Comparison of ENCODE assay signal across 1 cellular context in the genomic region with DNA sequence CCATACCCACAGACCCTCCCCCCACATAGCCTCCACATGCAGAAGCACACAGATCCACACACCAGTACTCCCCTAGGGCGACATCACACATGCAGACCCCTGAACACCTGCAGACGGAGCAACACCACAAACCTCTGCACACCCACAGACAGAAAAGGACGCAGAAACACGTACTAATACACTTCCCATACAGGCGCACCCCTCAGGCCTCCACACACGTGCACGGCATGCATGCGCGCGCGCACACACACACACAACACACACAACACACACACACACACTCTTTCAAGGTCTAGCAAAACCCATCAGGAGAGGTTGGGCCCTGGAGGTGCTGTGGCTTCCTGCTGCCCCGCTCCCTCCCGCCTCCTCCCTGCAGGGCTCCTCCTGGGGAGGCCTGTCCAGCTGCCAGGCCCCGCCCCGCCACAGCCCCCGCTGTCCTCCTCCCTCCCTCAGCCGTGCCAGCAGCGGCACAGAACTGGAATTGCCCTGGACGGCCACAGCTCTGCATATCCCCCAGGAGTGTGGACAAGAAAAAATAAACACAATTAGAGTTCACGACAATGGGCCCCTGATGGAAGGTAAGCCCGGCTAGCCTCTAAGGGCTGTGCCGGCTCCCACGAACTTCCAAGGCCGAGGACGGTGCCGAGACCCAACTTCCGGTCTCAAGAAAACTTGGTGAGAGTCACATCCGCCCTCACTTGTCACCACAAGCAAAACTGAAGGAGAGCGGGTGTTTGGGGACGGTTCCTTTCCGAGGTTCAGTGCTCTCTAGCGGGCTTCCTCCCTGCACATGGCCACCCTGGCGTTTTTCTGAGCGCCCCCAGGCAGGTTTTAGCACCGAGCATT.
TF ChIP-seq lines count a peak whose summit lies in the region.

No MANE protein-coding gene starts in this region.

TF ChIP-seq in K562, 482 proteins besides CTCF, POLR2A, EP300 and RAD21 (continued from another document and continues in another):
- peak; percentile 64 for TF ChIP-seq SMAD1 (IDR thresholded peaks at IDR 0.05; ENCODE audit: low read depth, low read length, partially characterized antibody)
- no peak for TF ChIP-seq SNIP1 (IDR thresholded peaks at IDR 0.05; ENCODE audit: low read depth)
- TF ChIP-seq NCOA2 (IDR thresholded peaks at IDR 0.05; ENCODE audit: partially characterized antibody in 2 of 2), result no peak
- no peak; a peak in 1 of 4 replicates for TF ChIP-seq TEAD1 (CRISPR knock-in tag; IDR thresholded peaks at IDR 0.05)
- no peak for TF ChIP-seq RCOR1 (IDR thresholded peaks at IDR 0.05; ENCODE audit: borderline replicate concordance in 1 of 2, low read depth in 2 of 2, low read length in 2 of 2)
- TF ChIP-seq GATAD2A (IDR thresholded peaks at IDR 0.05), result no peak
- no peak for TF ChIP-seq XRCC4 (IDR thresholded peaks at IDR 0.05; ENCODE audit: extremely low read depth, insufficient read depth, insufficient read length)
- no peak for TF ChIP-seq KDM1A (IDR thresholded peaks at IDR 0.05)
- TF ChIP-seq, protein P1, sequence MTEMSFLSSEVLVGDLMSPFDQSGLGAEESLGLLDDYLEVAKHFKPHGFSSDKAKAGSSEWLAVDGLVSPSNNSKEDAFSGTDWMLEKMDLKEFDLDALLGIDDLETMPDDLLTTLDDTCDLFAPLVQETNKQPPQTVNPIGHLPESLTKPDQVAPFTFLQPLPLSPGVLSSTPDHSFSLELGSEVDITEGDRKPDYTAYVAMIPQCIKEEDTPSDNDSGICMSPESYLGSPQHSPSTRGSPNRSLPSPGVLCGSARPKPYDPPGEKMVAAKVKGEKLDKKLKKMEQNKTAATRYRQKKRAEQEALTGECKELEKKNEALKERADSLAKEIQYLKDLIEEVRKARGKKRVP (CRISPR knock-in tag; IDR thresholded peaks at IDR 0.05), result no peak
- TF ChIP-seq SMC3 (conservative IDR thresholded peaks at IDR 0.05; ENCODE audit: insufficient read depth, low read depth, low read length), result no peak; the same call in 1 of the 2 replicates
- TF ChIP-seq, protein P2, sequence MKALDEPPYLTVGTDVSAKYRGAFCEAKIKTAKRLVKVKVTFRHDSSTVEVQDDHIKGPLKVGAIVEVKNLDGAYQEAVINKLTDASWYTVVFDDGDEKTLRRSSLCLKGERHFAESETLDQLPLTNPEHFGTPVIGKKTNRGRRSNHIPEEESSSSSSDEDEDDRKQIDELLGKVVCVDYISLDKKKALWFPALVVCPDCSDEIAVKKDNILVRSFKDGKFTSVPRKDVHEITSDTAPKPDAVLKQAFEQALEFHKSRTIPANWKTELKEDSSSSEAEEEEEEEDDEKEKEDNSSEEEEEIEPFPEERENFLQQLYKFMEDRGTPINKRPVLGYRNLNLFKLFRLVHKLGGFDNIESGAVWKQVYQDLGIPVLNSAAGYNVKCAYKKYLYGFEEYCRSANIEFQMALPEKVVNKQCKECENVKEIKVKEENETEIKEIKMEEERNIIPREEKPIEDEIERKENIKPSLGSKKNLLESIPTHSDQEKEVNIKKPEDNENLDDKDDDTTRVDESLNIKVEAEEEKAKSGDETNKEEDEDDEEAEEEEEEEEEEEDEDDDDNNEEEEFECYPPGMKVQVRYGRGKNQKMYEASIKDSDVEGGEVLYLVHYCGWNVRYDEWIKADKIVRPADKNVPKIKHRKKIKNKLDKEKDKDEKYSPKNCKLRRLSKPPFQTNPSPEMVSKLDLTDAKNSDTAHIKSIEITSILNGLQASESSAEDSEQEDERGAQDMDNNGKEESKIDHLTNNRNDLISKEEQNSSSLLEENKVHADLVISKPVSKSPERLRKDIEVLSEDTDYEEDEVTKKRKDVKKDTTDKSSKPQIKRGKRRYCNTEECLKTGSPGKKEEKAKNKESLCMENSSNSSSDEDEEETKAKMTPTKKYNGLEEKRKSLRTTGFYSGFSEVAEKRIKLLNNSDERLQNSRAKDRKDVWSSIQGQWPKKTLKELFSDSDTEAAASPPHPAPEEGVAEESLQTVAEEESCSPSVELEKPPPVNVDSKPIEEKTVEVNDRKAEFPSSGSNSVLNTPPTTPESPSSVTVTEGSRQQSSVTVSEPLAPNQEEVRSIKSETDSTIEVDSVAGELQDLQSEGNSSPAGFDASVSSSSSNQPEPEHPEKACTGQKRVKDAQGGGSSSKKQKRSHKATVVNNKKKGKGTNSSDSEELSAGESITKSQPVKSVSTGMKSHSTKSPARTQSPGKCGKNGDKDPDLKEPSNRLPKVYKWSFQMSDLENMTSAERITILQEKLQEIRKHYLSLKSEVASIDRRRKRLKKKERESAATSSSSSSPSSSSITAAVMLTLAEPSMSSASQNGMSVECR (CRISPR knock-in tag; IDR thresholded peaks at IDR 0.05), result peak; percentile 66
- TF ChIP-seq FOSL1 (tag; conservative IDR thresholded peaks at IDR 0.05), result 0 out of 2 replicates have a peak, but pooled peaks have one; percentile 46
- TF ChIP-seq, protein P3, sequence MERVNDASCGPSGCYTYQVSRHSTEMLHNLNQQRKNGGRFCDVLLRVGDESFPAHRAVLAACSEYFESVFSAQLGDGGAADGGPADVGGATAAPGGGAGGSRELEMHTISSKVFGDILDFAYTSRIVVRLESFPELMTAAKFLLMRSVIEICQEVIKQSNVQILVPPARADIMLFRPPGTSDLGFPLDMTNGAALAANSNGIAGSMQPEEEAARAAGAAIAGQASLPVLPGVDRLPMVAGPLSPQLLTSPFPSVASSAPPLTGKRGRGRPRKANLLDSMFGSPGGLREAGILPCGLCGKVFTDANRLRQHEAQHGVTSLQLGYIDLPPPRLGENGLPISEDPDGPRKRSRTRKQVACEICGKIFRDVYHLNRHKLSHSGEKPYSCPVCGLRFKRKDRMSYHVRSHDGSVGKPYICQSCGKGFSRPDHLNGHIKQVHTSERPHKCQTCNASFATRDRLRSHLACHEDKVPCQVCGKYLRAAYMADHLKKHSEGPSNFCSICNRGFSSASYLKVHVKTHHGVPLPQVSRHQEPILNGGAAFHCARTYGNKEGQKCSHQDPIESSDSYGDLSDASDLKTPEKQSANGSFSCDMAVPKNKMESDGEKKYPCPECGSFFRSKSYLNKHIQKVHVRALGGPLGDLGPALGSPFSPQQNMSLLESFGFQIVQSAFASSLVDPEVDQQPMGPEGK (CRISPR knock-in tag; IDR thresholded peaks at IDR 0.05; ENCODE audit: borderline replicate concordance), result 0 out of 2 replicates have a peak, but pooled peaks have one; percentile 19
- no peak for TF ChIP-seq SMAD4 (CRISPR knock-in tag; conservative IDR thresholded peaks at IDR 0.05)
- TF ChIP-seq ZNF583 (CRISPR knock-in tag; IDR thresholded peaks at IDR 0.05), result no peak
- TF ChIP-seq ZZZ3 (IDR thresholded peaks at IDR 0.05), result no peak
- no peak for TF ChIP-seq ZNF133 (CRISPR knock-in tag; IDR thresholded peaks at IDR 0.05)
- peak; percentile 40; the same call in 1 of the 2 replicates for TF ChIP-seq ZNF589 (CRISPR knock-in tag; IDR thresholded peaks at IDR 0.05; ENCODE audit: low read depth)
- TF ChIP-seq ZBTB1 (CRISPR knock-in tag; IDR thresholded peaks at IDR 0.05; ENCODE audit: borderline replicate concordance, low read depth), result no peak
- no peak for TF ChIP-seq NR3C1 (CRISPR knock-in tag; IDR thresholded peaks at IDR 0.05)
- no peak for TF ChIP-seq TRIM28 (IDR thresholded peaks at IDR 0.05)
- no peak for TF ChIP-seq TEAD2 (tag; IDR thresholded peaks at IDR 0.05)
- TF ChIP-seq NFIX (CRISPR knock-in tag; IDR thresholded peaks at IDR 0.05; ENCODE audit: low read depth), result no peak
- TF ChIP-seq, protein P4, sequence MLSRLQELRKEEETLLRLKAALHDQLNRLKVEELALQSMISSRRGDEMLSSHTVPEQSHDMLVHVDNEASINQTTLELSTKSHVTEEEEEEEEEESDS (CRISPR knock-in tag; IDR thresholded peaks at IDR 0.05), result no peak
- TF ChIP-seq, protein P5, sequence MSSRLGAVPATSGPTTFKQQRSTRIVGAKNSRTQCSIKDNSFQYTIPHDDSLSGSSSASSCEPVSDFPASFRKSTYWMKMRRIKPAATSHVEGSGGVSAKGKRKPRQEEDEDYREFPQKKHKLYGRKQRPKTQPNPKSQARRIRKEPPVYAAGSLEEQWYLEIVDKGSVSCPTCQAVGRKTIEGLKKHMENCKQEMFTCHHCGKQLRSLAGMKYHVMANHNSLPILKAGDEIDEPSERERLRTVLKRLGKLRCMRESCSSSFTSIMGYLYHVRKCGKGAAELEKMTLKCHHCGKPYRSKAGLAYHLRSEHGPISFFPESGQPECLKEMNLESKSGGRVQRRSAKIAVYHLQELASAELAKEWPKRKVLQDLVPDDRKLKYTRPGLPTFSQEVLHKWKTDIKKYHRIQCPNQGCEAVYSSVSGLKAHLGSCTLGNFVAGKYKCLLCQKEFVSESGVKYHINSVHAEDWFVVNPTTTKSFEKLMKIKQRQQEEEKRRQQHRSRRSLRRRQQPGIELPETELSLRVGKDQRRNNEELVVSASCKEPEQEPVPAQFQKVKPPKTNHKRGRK (tag; IDR thresholded peaks at IDR 0.05), result no peak
- TF ChIP-seq TFAM (CRISPR knock-in tag; conservative IDR thresholded peaks at IDR 0.05), result no peak
- TF ChIP-seq RHOXF2B (CRISPR knock-in tag; conservative IDR thresholded peaks at IDR 0.05), result 0 out of 2 replicates have a peak, but pooled peaks have one; percentile 30
- TF ChIP-seq TCF3 (CRISPR knock-in tag; IDR thresholded peaks at IDR 0.05), result peak; percentile 8; the same call in 1 of the 2 replicates
- TF ChIP-seq SIRT6 (IDR thresholded peaks at IDR 0.05; ENCODE audit: low read depth, low read length), result no peak
- TF ChIP-seq, protein P6, sequence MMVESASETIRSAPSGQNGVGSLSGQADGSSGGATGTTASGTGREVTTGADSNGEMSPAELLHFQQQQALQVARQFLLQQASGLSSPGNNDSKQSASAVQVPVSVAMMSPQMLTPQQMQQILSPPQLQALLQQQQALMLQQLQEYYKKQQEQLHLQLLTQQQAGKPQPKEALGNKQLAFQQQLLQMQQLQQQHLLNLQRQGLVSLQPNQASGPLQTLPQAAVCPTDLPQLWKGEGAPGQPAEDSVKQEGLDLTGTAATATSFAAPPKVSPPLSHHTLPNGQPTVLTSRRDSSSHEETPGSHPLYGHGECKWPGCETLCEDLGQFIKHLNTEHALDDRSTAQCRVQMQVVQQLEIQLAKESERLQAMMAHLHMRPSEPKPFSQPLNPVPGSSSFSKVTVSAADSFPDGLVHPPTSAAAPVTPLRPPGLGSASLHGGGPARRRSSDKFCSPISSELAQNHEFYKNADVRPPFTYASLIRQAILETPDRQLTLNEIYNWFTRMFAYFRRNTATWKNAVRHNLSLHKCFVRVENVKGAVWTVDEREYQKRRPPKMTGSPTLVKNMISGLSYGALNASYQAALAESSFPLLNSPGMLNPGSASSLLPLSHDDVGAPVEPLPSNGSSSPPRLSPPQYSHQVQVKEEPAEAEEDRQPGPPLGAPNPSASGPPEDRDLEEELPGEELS (CRISPR knock-in tag; IDR thresholded peaks at IDR 0.05; ENCODE audit: borderline replicate concordance), result no peak
- TF ChIP-seq BACH1 (tag; IDR thresholded peaks at IDR 0.05), result no peak
- 0 out of 2 replicates have a peak, but pooled peaks have one; percentile 36 for TF ChIP-seq ZNF197 (CRISPR knock-in tag; IDR thresholded peaks at IDR 0.05; ENCODE audit: low read depth)
- no peak for TF ChIP-seq CBFA2T2 (conservative IDR thresholded peaks at IDR 0.05)
- no peak for TF ChIP-seq ZNF408 (CRISPR knock-in tag; IDR thresholded peaks at IDR 0.05; ENCODE audit: low read depth)
- TF ChIP-seq POLR3G (IDR thresholded peaks at IDR 0.05; ENCODE audit: extremely low read depth, insufficient read length, insufficient replicate concordance), result no peak
- peak in 1 of 2 experiments; percentile 40; a peak in 1 of 4 replicates for TF ChIP-seq SIN3A (IDR thresholded peaks at IDR 0.05; ENCODE audit: borderline replicate concordance in 2 of 2, control insufficient read depth in 1 of 2, low read depth in 2 of 2, low read length in 2 of 2)
- no peak for TF ChIP-seq NFYB (IDR thresholded peaks at IDR 0.05; ENCODE audit: extremely low read depth, insufficient read length)
- TF ChIP-seq MTA2 (IDR thresholded peaks at IDR 0.05; ENCODE audit: low read depth), result peak; percentile 4; the same call in 1 of the 2 replicates
- TF ChIP-seq, protein P7, sequence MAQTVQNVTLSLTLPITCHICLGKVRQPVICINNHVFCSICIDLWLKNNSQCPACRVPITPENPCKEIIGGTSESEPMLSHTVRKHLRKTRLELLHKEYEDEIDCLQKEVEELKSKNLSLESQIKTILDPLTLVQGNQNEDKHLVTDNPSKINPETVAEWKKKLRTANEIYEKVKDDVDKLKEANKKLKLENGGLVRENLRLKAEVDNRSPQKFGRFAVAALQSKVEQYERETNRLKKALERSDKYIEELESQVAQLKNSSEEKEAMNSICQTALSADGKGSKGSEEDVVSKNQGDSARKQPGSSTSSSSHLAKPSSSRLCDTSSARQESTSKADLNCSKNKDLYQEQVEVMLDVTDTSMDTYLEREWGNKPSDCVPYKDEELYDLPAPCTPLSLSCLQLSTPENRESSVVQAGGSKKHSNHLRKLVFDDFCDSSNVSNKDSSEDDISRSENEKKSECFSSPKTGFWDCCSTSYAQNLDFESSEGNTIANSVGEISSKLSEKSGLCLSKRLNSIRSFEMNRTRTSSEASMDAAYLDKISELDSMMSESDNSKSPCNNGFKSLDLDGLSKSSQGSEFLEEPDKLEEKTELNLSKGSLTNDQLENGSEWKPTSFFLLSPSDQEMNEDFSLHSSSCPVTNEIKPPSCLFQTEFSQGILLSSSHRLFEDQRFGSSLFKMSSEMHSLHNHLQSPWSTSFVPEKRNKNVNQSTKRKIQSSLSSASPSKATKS (CRISPR knock-in tag; IDR thresholded peaks at IDR 0.05), result no peak
- peak in 1 of 2 experiments; percentile 45; a peak in 1 of 4 replicates for TF ChIP-seq TRIM24 (IDR thresholded peaks at IDR 0.05)
- TF ChIP-seq, protein P8, sequence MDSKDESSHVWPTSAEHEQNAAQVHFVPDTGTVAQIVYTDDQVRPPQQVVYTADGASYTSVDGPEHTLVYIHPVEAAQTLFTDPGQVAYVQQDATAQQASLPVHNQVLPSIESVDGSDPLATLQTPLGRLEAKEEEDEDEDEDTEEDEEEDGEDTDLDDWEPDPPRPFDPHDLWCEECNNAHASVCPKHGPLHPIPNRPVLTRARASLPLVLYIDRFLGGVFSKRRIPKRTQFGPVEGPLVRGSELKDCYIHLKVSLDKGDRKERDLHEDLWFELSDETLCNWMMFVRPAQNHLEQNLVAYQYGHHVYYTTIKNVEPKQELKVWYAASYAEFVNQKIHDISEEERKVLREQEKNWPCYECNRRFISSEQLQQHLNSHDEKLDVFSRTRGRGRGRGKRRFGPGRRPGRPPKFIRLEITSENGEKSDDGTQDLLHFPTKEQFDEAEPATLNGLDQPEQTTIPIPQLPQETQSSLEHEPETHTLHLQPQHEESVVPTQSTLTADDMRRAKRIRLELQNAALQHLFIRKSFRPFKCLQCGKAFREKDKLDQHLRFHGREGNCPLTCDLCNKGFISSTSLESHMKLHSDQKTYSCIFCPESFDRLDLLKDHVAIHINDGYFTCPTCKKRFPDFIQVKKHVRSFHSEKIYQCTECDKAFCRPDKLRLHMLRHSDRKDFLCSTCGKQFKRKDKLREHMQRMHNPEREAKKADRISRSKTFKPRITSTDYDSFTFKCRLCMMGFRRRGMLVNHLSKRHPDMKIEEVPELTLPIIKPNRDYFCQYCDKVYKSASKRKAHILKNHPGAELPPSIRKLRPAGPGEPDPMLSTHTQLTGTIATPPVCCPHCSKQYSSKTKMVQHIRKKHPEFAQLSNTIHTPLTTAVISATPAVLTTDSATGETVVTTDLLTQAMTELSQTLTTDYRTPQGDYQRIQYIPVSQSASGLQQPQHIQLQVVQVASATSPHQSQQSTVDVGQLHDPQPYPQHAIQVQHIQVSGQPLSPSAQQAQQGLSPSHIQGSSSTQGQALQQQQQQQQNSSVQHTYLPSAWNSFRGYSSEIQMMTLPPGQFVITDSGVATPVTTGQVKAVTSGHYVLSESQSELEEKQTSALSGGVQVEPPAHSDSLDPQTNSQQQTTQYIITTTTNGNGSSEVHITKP (IDR thresholded peaks at IDR 0.05; ENCODE audit: partially characterized antibody), result no peak
- no peak for TF ChIP-seq RAD51 (IDR thresholded peaks at IDR 0.05; ENCODE audit: borderline replicate concordance, low read depth)
- no peak for TF ChIP-seq MEF2A (IDR thresholded peaks at IDR 0.05; ENCODE audit: control insufficient read depth, low read depth, low read length)
- no peak for TF ChIP-seq OTX1 (CRISPR knock-in tag; IDR thresholded peaks at IDR 0.05)
